Comparison of ENCODE assay signal across 27 cellular contexts in genomic region chr5:35214051-35214450, GRCh38. TPM values are rescaled to one million over a fixed set of nuclear protein-coding genes. Genes with fewer than 3 reads are reported as not detected.
"Had no signal": no experiment of that assay in that cellular context is flagged by ENCODE, and none has a peak within 500 bp of the region (broad histone marks: within the 10 kb centered on the region; RNA-seq: fewer than 3 reads in every experiment).

No MANE protein-coding gene starts in this region.

- DNase-seq: activated CD4-positive, alpha-beta T cell treated with anti-CD3 and anti-CD28 coated beads, Interleukin-2, amount 50 U/mL, for 48 hours; activated CD8-positive, alpha-beta memory T cell treated with anti-CD3 and anti-CD28 coated beads, Interleukin-2, amount 50 U/mL, for 48 hours; activated naive CD4-positive, alpha-beta T cell; activated naive CD8-positive, alpha-beta T cell treated with anti-CD3 and anti-CD28 coated beads, Interleukin-2, amount 10 ng/mL, durations not matched to agents 7 days and 5 days; activated T-cell treated with anti-CD3 and anti-CD28 coated beads, Interleukin-2, amount 50 U/mL, for 4 hours; glutamatergic neuron; immature natural killer cell; left lung; natural killer cell; right cardiac atrium; stimulated activated CD4-positive, alpha-beta T cell treated with anti-CD3 and anti-CD28 coated beads, Interleukin-1b, Interleukin-23, amount 100 ng/mL, for 48 hours; T-helper 1 cell; T-helper 9 cell had no signal

- H3K9me3 ChIP-seq: esophagus muscularis mucosa, left lung, tibial nerve had no signal

- H3K36me3 Mint-ChIP-seq: activated naive CD8-positive, alpha-beta T cell treated with anti-CD3 and anti-CD28 coated beads, Interleukin-2, amount 10 ng/mL, durations not matched to agents 7 days and 5 days; immature natural killer cell; mesothelial cell of epicardium; natural killer cell; WTC11 had no signal

- H3K27me3 ChIP-seq: esophagus muscularis mucosa, hepatocyte, left lung, tibial nerve had no signal

- H3K4me1 Mint-ChIP-seq: activated naive CD8-positive, alpha-beta T cell treated with anti-CD3 and anti-CD28 coated beads, Interleukin-2, amount 10 ng/mL, durations not matched to agents 7 days and 5 days; immature natural killer cell; mesothelial cell of epicardium; natural killer cell; WTC11 had no signal

- H3K36me3 ChIP-seq: esophagus muscularis mucosa, left lung, tibial nerve had no signal

- H3K27ac ChIP-seq: esophagus muscularis mucosa, hepatocyte, left lung, tibial nerve had no signal

- H3K4me1 ChIP-seq: esophagus muscularis mucosa, left lung, tibial nerve had no signal

- H3K4me3 Mint-ChIP-seq: activated CD4-positive, alpha-beta T cell treated with anti-CD3 and anti-CD28 coated beads for 36 hours; activated naive CD8-positive, alpha-beta T cell treated with anti-CD3 and anti-CD28 coated beads, Interleukin-2, amount 10 ng/mL, durations not matched to agents 7 days and 5 days; activated T-cell treated with anti-CD3 and anti-CD28 coated beads, Interleukin-2, amount 50 U/mL, for 4 hours; immature natural killer cell; mesothelial cell of epicardium; natural killer cell; stimulated activated naive CD8-positive, alpha-beta T cell treated with anti-CD3 and anti-CD28 coated beads, Interleukin-15, amount 100 ng/mL, for 72 hours; WTC11 had no signal

- H3K4me3 ChIP-seq: esophagus muscularis mucosa, hepatocyte, left lung, lung, tibial nerve had no signal

- ATAC-seq: left lung, natural killer cell, right cardiac atrium, WTC11 had no signal

- H3K9me3 Mint-ChIP-seq: activated naive CD8-positive, alpha-beta T cell treated with anti-CD3 and anti-CD28 coated beads, Interleukin-2, amount 10 ng/mL, durations not matched to agents 7 days and 5 days; activated T-cell treated with anti-CD3 and anti-CD28 coated beads, Interleukin-2, amount 50 U/mL, for 4 hours; activated T-helper 2 cell treated with anti-CD3 and anti-CD28 coated beads, Interferon-gamma antibody, Interleukin-2, Interleukin-4, amounts not matched to agents 10 μg/mL and 5 μg/mL and 100 μg/mL, durations not matched to agents 14 hours and 24 hours and 36 hours; mesothelial cell of epicardium; stimulated activated naive CD8-positive, alpha-beta T cell treated with anti-CD3 and anti-CD28 coated beads, Interleukin-15, amount 100 ng/mL, for 72 hours had no signal

- FAIRE-seq: colon, frontal cortex, urothelium cell line had no signal

- H2AFZ ChIP-seq: hepatocyte had no signal

- H3K4me2 ChIP-seq: hepatocyte had no signal

- H3K27ac Mint-ChIP-seq: activated CD4-positive, alpha-beta T cell treated with anti-CD3 and anti-CD28 coated beads for 36 hours; activated naive CD8-positive, alpha-beta T cell treated with anti-CD3 and anti-CD28 coated beads, Interleukin-2, amount 10 ng/mL, durations not matched to agents 7 days and 5 days; activated T-helper 2 cell treated with anti-CD3 and anti-CD28 coated beads, Interferon-gamma antibody, Interleukin-2, Interleukin-4, amounts not matched to agents 10 μg/mL and 5 μg/mL and 100 μg/mL, durations not matched to agents 14 hours and 24 hours and 36 hours; immature natural killer cell; mesothelial cell of epicardium; natural killer cell; stimulated activated naive CD8-positive, alpha-beta T cell treated with anti-CD3 and anti-CD28 coated beads, Interleukin-15, amount 100 ng/mL, for 72 hours; WTC11 had no signal

RNA-seq across cellular contexts. Expression of gene PRLR, which starts 16.2 kb away (rescaled TPM):
- total RNA-seq: activated CD8-positive, alpha-beta memory T cell treated with anti-CD3 and anti-CD28 coated beads for 36 hours; activated naive CD8-positive, alpha-beta T cell treated with anti-CD3 and anti-CD28 coated beads, Interleukin-2, amount 10 ng/mL, durations not matched to agents 7 days and 5 days; activated T-helper 2 cell treated with anti-CD3 and anti-CD28 coated beads, Interferon-gamma antibody, Interleukin-2, Interleukin-4, amounts not matched to agents 10 μg/mL and 5 μg/mL and 100 μg/mL, durations not matched to agents 14 hours and 24 hours and 36 hours; pulmonary artery endothelial cell had no signal
- polyA plus RNA-seq: immature natural killer cell had no signal
